ENCODE assay signal across 34 cellular contexts in the genomic region with DNA sequence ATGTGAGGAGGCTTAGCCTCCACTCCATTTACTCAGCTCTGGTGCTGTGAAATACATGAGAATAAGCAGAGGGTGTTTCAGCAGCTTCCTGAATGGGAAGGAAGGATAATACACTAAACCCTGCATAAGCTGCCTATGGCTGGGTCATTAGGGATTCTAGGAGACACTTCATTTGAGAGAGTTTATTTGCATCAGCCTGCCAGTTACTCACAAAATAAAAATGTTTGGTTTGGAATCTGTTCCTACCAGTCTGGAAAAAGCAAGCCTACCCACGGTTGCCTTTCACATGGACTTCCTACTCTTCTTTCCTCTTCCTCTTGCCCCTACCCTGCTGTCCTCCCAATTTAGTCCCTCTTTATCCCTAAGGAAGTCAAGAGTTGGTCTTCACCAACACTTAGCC. TPM values are rescaled to one million over a fixed set of nuclear protein-coding genes. Genes with fewer than 3 reads are reported as not detected.
"Had no signal": no experiment of that assay in that cellular context is flagged by ENCODE, and none has a peak within 500 bp of the region (broad histone marks: within the 10 kb centered on the region; RNA-seq: fewer than 3 reads in every experiment).

No MANE protein-coding gene starts in this region.

- H3K4me1 ChIP-seq: Peyer's patch had no signal

- FAIRE-seq: bronchial epithelial cell had no signal

- H3K27me3 ChIP-seq: Peyer's patch had no signal

- H3K4me3 Mint-ChIP-seq: activated B cell treated with CpG ODN at 0.5 μM for 24 hours; activated CD4-positive, alpha-beta memory T cell treated with anti-CD3 and anti-CD28 coated beads for 36 hours; activated naive CD4-positive, alpha-beta T cell treated with anti-CD3 and anti-CD28 coated beads, Interleukin-2, amount 10 ng/mL, durations not matched to agents 7 days and 5 days; activated naive CD8-positive, alpha-beta T cell; activated naive CD8-positive, alpha-beta T cell treated with anti-CD3 and anti-CD28 coated beads, Interleukin-2, amount 50 U/mL, for 24 hours; brain had no signal

- H3K36me3 ChIP-seq: Peyer's patch had no signal

- H3K4me1 Mint-ChIP-seq: activated B cell treated with CpG ODN at 0.5 μM for 24 hours; activated naive CD8-positive, alpha-beta T cell treated with anti-CD3 and anti-CD28 coated beads, Interleukin-2, amount 50 U/mL, for 24 hours had no signal

- H3K36me3 Mint-ChIP-seq: activated CD4-positive, alpha-beta memory T cell treated with anti-CD3 and anti-CD28 coated beads for 36 hours; activated naive CD4-positive, alpha-beta T cell treated with anti-CD3 and anti-CD28 coated beads, Interleukin-2, amount 10 ng/mL, durations not matched to agents 7 days and 5 days; activated naive CD8-positive, alpha-beta T cell had no signal

- H3K27ac ChIP-seq: Peyer's patch, VCaP had no signal

- H3K27ac Mint-ChIP-seq: activated B cell treated with CpG ODN at 0.5 μM for 24 hours; activated CD4-positive, alpha-beta memory T cell treated with anti-CD3 and anti-CD28 coated beads for 36 hours; activated naive CD4-positive, alpha-beta T cell treated with anti-CD3 and anti-CD28 coated beads, Interleukin-2, amount 10 ng/mL, durations not matched to agents 7 days and 5 days; activated naive CD8-positive, alpha-beta T cell; activated naive CD8-positive, alpha-beta T cell treated with anti-CD3 and anti-CD28 coated beads, Interleukin-2, amount 50 U/mL, for 24 hours; brain had no signal

- H3K4me3 ChIP-seq: Peyer's patch had no signal

- DNase-seq: activated B cell treated with CpG ODN at 0.5 μM for 24 hours; activated CD4-positive, alpha-beta memory T cell treated with anti-CD3 and anti-CD28 coated beads for 36 hours; activated CD4-positive, alpha-beta T cell treated with anti-CD3 and anti-CD28 coated beads for 4 hours; activated CD4-positive, alpha-beta T cell treated with anti-CD3 and anti-CD28 coated beads, Interleukin-2, amount 50 U/mL, for 1 hour; activated CD4-positive, CD25-positive, alpha-beta regulatory T cell treated with anti-CD3 and anti-CD28 coated beads, Interleukin-2, amount 50 U/mL, for 72 hours; activated CD8-positive, alpha-beta memory T cell treated with anti-CD3 and anti-CD28 coated beads, Interleukin-2, amount 50 U/mL, for 4 hours; activated effector memory CD4-positive, alpha-beta T cell treated with Interleukin-2 at 50 U/mL for 16 hours; activated naive CD4-positive, alpha-beta T cell treated with anti-CD3 and anti-CD28 coated beads, Interleukin-2, amount 10 ng/mL, durations not matched to agents 7 days and 5 days; activated naive CD8-positive, alpha-beta T cell treated with anti-CD3 and anti-CD28 coated beads, Interleukin-2, amount 50 U/mL, for 24 hours; activated T-cell treated with anti-CD3 and anti-CD28 coated beads for 4 hours; activated T-cell treated with anti-CD3 and anti-CD28 coated beads, Interleukin-2, amount 50 U/mL, for 48 hours; anterior cingulate cortex; caudate nucleus; cerebellar nuclear complex; NCI-H1105; NCI-H1417 treated with DMSO at 0.1 percent for 48 hours; NCI-H187 treated with DMSO at 0.1 percent for 48 hours; NCI-H2081; NCI-H2171 treated with DMSO at 0.1 percent for 48 hours; NCI-H2227 treated with DMSO at 0.1 percent for 48 hours; NCI-H446; NCI-H524 treated with DMSO at 0.1 percent for 48 hours; PC-3; Peyer's patch; RPMI8226; SW 1271; T-helper 1 cell; T-helper 2 cell; T-helper 9 cell had no signal

- H3K9me3 ChIP-seq: Peyer's patch had no signal

- H3K9me3 Mint-ChIP-seq: activated B cell treated with CpG ODN at 0.5 μM for 24 hours; activated CD4-positive, alpha-beta memory T cell treated with anti-CD3 and anti-CD28 coated beads for 36 hours; activated naive CD4-positive, alpha-beta T cell treated with anti-CD3 and anti-CD28 coated beads, Interleukin-2, amount 10 ng/mL, durations not matched to agents 7 days and 5 days; activated naive CD8-positive, alpha-beta T cell treated with anti-CD3 and anti-CD28 coated beads, Interleukin-2, amount 50 U/mL, for 24 hours had no signal

RNA-seq across cellular contexts. Expression of gene SLC1A2, which starts 20.5 kb away (rescaled TPM):
- total RNA-seq: activated B cell treated with CpG ODN at 0.5 μM for 24 hours; activated CD4-positive, alpha-beta memory T cell treated with anti-CD3 and anti-CD28 coated beads for 36 hours; MCF 10A had no signal
